Comparison of ENCODE assay signal across 10 cellular contexts in the genomic region with DNA sequence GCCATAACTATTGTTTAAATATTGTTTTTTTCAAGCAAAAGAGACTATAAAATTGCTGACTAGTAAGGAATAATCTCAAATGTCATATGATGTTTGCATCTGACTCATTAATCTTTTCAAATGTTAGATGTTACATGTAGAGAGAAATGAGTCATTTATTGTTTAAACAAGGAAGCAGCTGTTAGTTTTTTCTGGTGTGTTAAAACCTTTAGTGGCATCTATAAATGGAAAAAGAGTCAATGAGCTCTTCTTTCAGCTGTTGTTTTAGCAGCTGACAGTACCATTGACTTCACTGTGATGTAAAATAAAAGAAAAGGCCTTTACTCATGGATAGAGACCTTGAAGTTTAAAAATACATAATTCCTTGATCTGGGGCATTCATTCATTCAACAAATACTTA. TPM values are rescaled to one million over a fixed set of nuclear protein-coding genes. Genes with fewer than 3 reads are reported as not detected.
DNase-seq lines count a peak whose midpoint lies in the region; ATAC-seq and TF ChIP-seq lines count a peak whose summit lies in the region.
"Had no signal": no experiment of that assay in that cellular context is flagged by ENCODE, and none has a peak within 500 bp of the region (broad histone marks: within the 10 kb centered on the region; RNA-seq: fewer than 3 reads in every experiment).

No MANE protein-coding gene starts in this region.

- ATAC-seq in HCT116 (no peak), GM21381 (IDR thresholded peaks at IDR 0.05; ENCODE audit: unreplicated experiment) (no peak)

- no peaks in the 10 kb centered on the region for H3K36me3 Mint-ChIP-seq in T-helper 2 cell treated with Interferon-gamma antibody and Interleukin-4, amounts not matched to agents 5 μg/mL and 100 μg/mL, for 36 hours (ENCODE audit: low read depth)

- H3K36me3 ChIP-seq in A673 (ENCODE audit: insufficient read depth, low read length, poor library complexity, severe bottlenecking) (no peaks in the 10 kb centered on the region), HCT116 (ENCODE audit: control insufficient read depth in 1 of 2, insufficient read depth in 2 of 2, low read length in 2 of 2) (no peaks in the 10 kb centered on the region), PC-9 (ENCODE audit: low read depth) (no peaks in the 10 kb centered on the region)

- RAD21 ChIA-PET in HCT116 (lab: Charles Lee; ENCODE audit: low non-redundant PET in 1 of 2, low total read pairs in 2 of 2, uncharacterized antibody in 2 of 2, unreplicated experiment in 2 of 2), result no interaction called here

- no peak for TF ChIP-seq POLR2A in HCT116 (IDR thresholded peaks at IDR 0.05; ENCODE audit: borderline replicate concordance, extremely low read depth, insufficient read depth, insufficient read length)

- no peaks in the 10 kb centered on the region for H3K9me3 Mint-ChIP-seq in T-helper 2 cell treated with Interferon-gamma antibody and Interleukin-4, amounts not matched to agents 5 μg/mL and 100 μg/mL, for 36 hours

- H3F3A ChIP-seq in PC-9 (ENCODE audit: insufficient read depth, low read depth), result no peaks in the 10 kb centered on the region

- no peak overlapping the region for H3K4me3 Mint-ChIP-seq in T-helper 2 cell treated with Interferon-gamma antibody and Interleukin-4, amounts not matched to agents 5 μg/mL and 100 μg/mL, for 36 hours

- POLR2A ChIA-PET in A673 (lab: Charles Lee; ENCODE audit: low non-redundant PET), result no interaction called here
- POLR2A ChIA-PET in HCT116 (lab: Charles Lee), result no interaction called here
- POLR2A ChIA-PET in PC-9 (lab: Charles Lee; ENCODE audit: unreplicated experiment), result no interaction called here

- H3K4me1 Mint-ChIP-seq in T-helper 2 cell treated with Interferon-gamma antibody and Interleukin-4, amounts not matched to agents 5 μg/mL and 100 μg/mL, for 36 hours (ENCODE audit: low read depth), result no peaks in the 10 kb centered on the region

- intact Hi-C loops in A673 (cut with micrococcal nuclease; ENCODE audit: unreplicated experiment) (no loop called here), HCT116 (cut with micrococcal nuclease) (no loop called here), PC-9 (cut with micrococcal nuclease; ENCODE audit: unreplicated experiment) (no loop called here)

- CTCF ChIA-PET in A673 (lab: Charles Lee), result no interaction called here
- CTCF ChIA-PET in HCT116 (lab: Charles Lee), result interaction anchor here (0.7 kb wide), 1 partner anchor 14 kb away, joined by 5 read pairs; no protein-coding TSS in a partner anchor
- CTCF ChIA-PET in PC-9 (lab: Charles Lee), result no interaction called here

- TF ChIP-seq RAD21 in HCT116 (IDR thresholded peaks at IDR 0.05; ENCODE audit: low read depth), result no peak

- no peak overlapping the region for H2AFZ ChIP-seq in HCT116 (ENCODE audit: low read depth, low read length, poor library complexity, severe bottlenecking)
- H2AFZ ChIP-seq in PC-9, result no peak overlapping the region

- TF ChIP-seq CTCF in A673 (conservative IDR thresholded peaks at IDR 0.05; ENCODE audit: low read depth, low read length), result no peak
- no peak for TF ChIP-seq CTCF in HCT116 (IDR thresholded peaks at IDR 0.05 in 2 of 3, conservative IDR thresholded peaks at IDR 0.05 in 1 of 3; ENCODE audit: borderline replicate concordance in 1 of 3, insufficient read depth in 1 of 3, low read depth in 2 of 3, low read length in 2 of 3)
- no peak for TF ChIP-seq CTCF in PC-9 (conservative IDR thresholded peaks at IDR 0.05)
- no peak for TF ChIP-seq CTCF in fibroblast of villous mesenchyme (IDR thresholded peaks at IDR 0.05; ENCODE audit: insufficient read depth, low read depth, low read length)

- peaks cover 4% of the 10 kb centered on the region for H3K4me1 ChIP-seq in A673 (ENCODE audit: insufficient read depth, low read length, poor library complexity, severe bottlenecking)
- peaks cover 10 to 37% of the 10 kb centered on the region in 2 experiments for H3K4me1 ChIP-seq in HCT116 (ENCODE audit: control insufficient read depth in 1 of 2, insufficient read depth in 2 of 2, low read length in 2 of 2)
- H3K4me1 ChIP-seq in PC-9 (replicated peaks; ENCODE audit: insufficient read depth), result peaks cover 12% of the 10 kb centered on the region

- H3K4me2 ChIP-seq in HCT116 (ENCODE audit: low read length), result peak overlapping the region; percentile 20; the same call in 1 of the 2 replicates
- H3K4me2 ChIP-seq in PC-9, result no peak overlapping the region

- BruUV-seq in A673 (replicated peaks; lab: Mats Ljungman, UMichigan) (no TSS peak), HCT116 (replicated peaks; lab: Mats Ljungman, UMichigan) (no TSS peak), PC-9 (replicated peaks; lab: Mats Ljungman, UMichigan) (no TSS peak)

- H3K9me3 ChIP-seq in A673 (ENCODE audit: low read depth, low read length, poor library complexity, severe bottlenecking), result no peaks in the 10 kb centered on the region
- H3K9me3 ChIP-seq in HCT116 (ENCODE audit: control insufficient read depth in 1 of 2, insufficient read depth in 1 of 2, low read depth in 1 of 2, low read length in 2 of 2), result no peaks in the 10 kb centered on the region
- no peaks in the 10 kb centered on the region for H3K9me3 ChIP-seq in PC-9 (ENCODE audit: insufficient read depth, low read depth)
- H3K9me3 ChIP-seq: vagina had no signal

- no peak overlapping the region for H3K27ac Mint-ChIP-seq in T-helper 2 cell treated with Interferon-gamma antibody and Interleukin-4, amounts not matched to agents 5 μg/mL and 100 μg/mL, for 36 hours

- no peaks in the 10 kb centered on the region for H3K9me2 ChIP-seq in HCT116 (ENCODE audit: insufficient read depth)
- no peaks in the 10 kb centered on the region for H3K9me2 ChIP-seq in PC-9 (ENCODE audit: insufficient read depth)

- H3K9ac ChIP-seq in HCT116 (ENCODE audit: low read length), result no peak overlapping the region

- H3K27ac ChIP-seq in A673 (ENCODE audit: low read depth, low read length, poor library complexity, severe bottlenecking) (no peak overlapping the region), HCT116 (ENCODE audit: low read depth, low read length) (no peak overlapping the region), PC-9 (peak overlapping the region; percentile 44; the same call in 1 of the 2 replicates)
- H3K27ac ChIP-seq: vagina had no signal

- H4K20me1 ChIP-seq in HCT116 (ENCODE audit: insufficient read depth) (no peaks in the 10 kb centered on the region), PC-9 (ENCODE audit: insufficient read depth) (no peaks in the 10 kb centered on the region)

- DNase-seq in A673 (ENCODE audit: low spot score) (peak; percentile 50), HCT116 (ENCODE audit: low read depth, low spot score) (no peak), PC-9 (peak in 1 of 2 experiments; percentile 77), fibroblast of villous mesenchyme (ENCODE audit: low read depth) (peak; percentile 76), cerebellar cortex (ENCODE audit: low spot score) (no peak), germinal center (ENCODE audit: low spot score) (no peak)
- DNase-seq in T-helper 2 cell treated with Interferon-gamma antibody and Interleukin-4, amounts not matched to agents 5 μg/mL and 100 μg/mL, for 36 hours (ENCODE audit: low spot score), result no peak
- DNase-seq: DND-41 had no signal

- peaks cover 4% of the 10 kb centered on the region for H3K27me3 Mint-ChIP-seq in T-helper 2 cell treated with Interferon-gamma antibody and Interleukin-4, amounts not matched to agents 5 μg/mL and 100 μg/mL, for 36 hours (ENCODE audit: low read depth)

- H3K79me2 ChIP-seq in HCT116 (ENCODE audit: insufficient read depth, low read length) (no peaks in the 10 kb centered on the region), PC-9 (ENCODE audit: low read depth) (no peaks in the 10 kb centered on the region)

- H3K4me3 ChIP-seq in A673 (ENCODE audit: low read depth, low read length, poor library complexity, severe bottlenecking) (no peak overlapping the region), HCT116 (replicated peaks in 1 of 2; ENCODE audit: low read depth in 1 of 2, low read length in 2 of 2) (no peak overlapping the region), PC-9 (no peak overlapping the region), fibroblast of villous mesenchyme (ENCODE audit: low read depth, low read length) (no peak overlapping the region)
- H3K4me3 ChIP-seq: vagina had no signal

- H3K27me3 ChIP-seq in A673 (replicated peaks; ENCODE audit: insufficient read depth, low read depth, low read length, poor library complexity) (no peaks in the 10 kb centered on the region), HCT116 (ENCODE audit: insufficient read depth, low read length) (no peaks in the 10 kb centered on the region), PC-9 (ENCODE audit: insufficient read depth, low read depth) (no peaks in the 10 kb centered on the region)
- H3K27me3 ChIP-seq: vagina had no signal

TF ChIP-seq in HCT116, 20 proteins besides CTCF, POLR2A, EP300 and RAD21 (continues in another document):
- 0 out of 2 replicates have a peak, but pooled peaks have one; percentile 21 for TF ChIP-seq ELF1 (IDR thresholded peaks at IDR 0.05; ENCODE audit: borderline replicate concordance, low read depth)
- no peak for TF ChIP-seq SIN3A (IDR thresholded peaks at IDR 0.05; ENCODE audit: low read depth)
- no peak for TF ChIP-seq CBX3 (IDR thresholded peaks at IDR 0.05; ENCODE audit: low read depth)
- no peak for TF ChIP-seq ZFX (IDR thresholded peaks at IDR 0.05)
- TF ChIP-seq, protein P1, sequence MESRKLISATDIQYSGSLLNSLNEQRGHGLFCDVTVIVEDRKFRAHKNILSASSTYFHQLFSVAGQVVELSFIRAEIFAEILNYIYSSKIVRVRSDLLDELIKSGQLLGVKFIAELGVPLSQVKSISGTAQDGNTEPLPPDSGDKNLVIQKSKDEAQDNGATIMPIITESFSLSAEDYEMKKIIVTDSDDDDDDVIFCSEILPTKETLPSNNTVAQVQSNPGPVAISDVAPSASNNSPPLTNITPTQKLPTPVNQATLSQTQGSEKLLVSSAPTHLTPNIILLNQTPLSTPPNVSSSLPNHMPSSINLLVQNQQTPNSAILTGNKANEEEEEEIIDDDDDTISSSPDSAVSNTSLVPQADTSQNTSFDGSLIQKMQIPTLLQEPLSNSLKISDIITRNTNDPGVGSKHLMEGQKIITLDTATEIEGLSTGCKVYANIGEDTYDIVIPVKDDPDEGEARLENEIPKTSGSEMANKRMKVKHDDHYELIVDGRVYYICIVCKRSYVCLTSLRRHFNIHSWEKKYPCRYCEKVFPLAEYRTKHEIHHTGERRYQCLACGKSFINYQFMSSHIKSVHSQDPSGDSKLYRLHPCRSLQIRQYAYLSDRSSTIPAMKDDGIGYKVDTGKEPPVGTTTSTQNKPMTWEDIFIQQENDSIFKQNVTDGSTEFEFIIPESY (IDR thresholded peaks at IDR 0.05; ENCODE audit: extremely low read depth, insufficient replicate concordance, low read length), result no peak
- TF ChIP-seq TCF7L2 (IDR thresholded peaks at IDR 0.05; ENCODE audit: borderline replicate concordance, extremely low read depth, insufficient read depth, insufficient read length), result no peak
- TF ChIP-seq EZH2 (IDR thresholded peaks at IDR 0.05), result no peak

RNA-seq across cellular contexts. Expression of a gene that starts 1.8 kb away (rescaled TPM):
- 0.34 and 0.63 TPM in 2 replicates for total RNA-seq in A673 (2021)
- total RNA-seq in HCT116 (2021; ENCODE audit: unreplicated experiment), result 0.15 TPM
- 0.40 and 0.49 TPM in 2 replicates for polyA plus RNA-seq in HCT116 (2012)
- not detected in 2 replicates for total RNA-seq in PC-9 (2021)
- total RNA-seq in fibroblast of villous mesenchyme, result 0.32 and 0.43 TPM in 2 replicates

RNA-seq across cellular contexts. Expression of a gene that starts 28.4 kb away (rescaled TPM):
- total RNA-seq in A673 (2021) (11.5 TPM in 2 replicates), HCT116 (2021; ENCODE audit: unreplicated experiment) (4.6 TPM), PC-9 (2021) (0.31 and 0.38 TPM in 2 replicates), fibroblast of villous mesenchyme (5.6 and 6.1 TPM in 2 replicates)
- 1.0 and 1.6 TPM in 2 replicates for polyA plus RNA-seq in HCT116 (2012)

Comparison
In these comparisons a context has a peak if more than half of its experiments do, and no peak if none do; other contexts are left out.
1. DNase-seq: peak in A673 (single experiment) and fibroblast of villous mesenchyme (single experiment); none in HCT116 (single experiment), T-helper 2 cell treated with Interferon-gamma antibody and Interleukin-4, amounts not matched to agents 5 μg/mL and 100 μg/mL, for 36 hours (single experiment), cerebellar cortex (single experiment) and germinal center (single experiment).